ENCODE assay signal across 22 cellular contexts in genomic region chr3:32844914-32845313, GRCh38. TPM values are rescaled to one million over a fixed set of nuclear protein-coding genes. Genes with fewer than 3 reads are reported as not detected.
DNase-seq lines count a peak whose midpoint lies in the region; ATAC-seq and TF ChIP-seq lines count a peak whose summit lies in the region.
"Had no signal": no experiment of that assay in that cellular context is flagged by ENCODE, and none has a peak within 500 bp of the region (broad histone marks: within the 10 kb centered on the region; RNA-seq: fewer than 3 reads in every experiment).

No MANE protein-coding gene starts in this region.

- BruUV-seq in HCT116 (replicated peaks; lab: Mats Ljungman, UMichigan), result no TSS peak

- intact Hi-C loops in HCT116 (cut with micrococcal nuclease), result no loop called here

- no peaks in the 10 kb centered on the region for H3K9me2 ChIP-seq in HCT116 (ENCODE audit: insufficient read depth)

- POLR2A ChIA-PET in HCT116 (lab: Charles Lee), result no interaction called here

- no peaks in the 10 kb centered on the region for H3K9me3 ChIP-seq in HCT116 (ENCODE audit: control insufficient read depth in 1 of 2, insufficient read depth in 1 of 2, low read depth in 1 of 2, low read length in 2 of 2)
- H3K9me3 ChIP-seq: sigmoid colon, testis had no signal

- no peaks in the 10 kb centered on the region for H3K4me1 ChIP-seq in HCT116 (ENCODE audit: control insufficient read depth in 1 of 2, insufficient read depth in 2 of 2, low read length in 2 of 2)
- H3K4me1 ChIP-seq: sigmoid colon, testis had no signal

- TF ChIP-seq POLR2A in HCT116 (IDR thresholded peaks at IDR 0.05; ENCODE audit: borderline replicate concordance, extremely low read depth, insufficient read depth, insufficient read length), result no peak

- H3K4me3 Mint-ChIP-seq in neural crest cell, result peak overlapping the region; percentile 58
- H3K4me3 Mint-ChIP-seq: activated T-cell treated with anti-CD3 and anti-CD28 coated beads, Interleukin-2, amount 50 U/mL, for 4 hours; naive thymus-derived CD4-positive, alpha-beta T cell had no signal

- H3K27ac Mint-ChIP-seq in neural crest cell (ENCODE audit: unreplicated experiment), result no peak overlapping the region

- H3K9me3 Mint-ChIP-seq in neural crest cell, result no peaks in the 10 kb centered on the region
- H3K9me3 Mint-ChIP-seq: activated T-cell treated with anti-CD3 and anti-CD28 coated beads, Interleukin-2, amount 50 U/mL, for 4 hours; naive thymus-derived CD4-positive, alpha-beta T cell had no signal

- H3K36me3 Mint-ChIP-seq in neural crest cell (ENCODE audit: low read depth), result no peaks in the 10 kb centered on the region
- H3K36me3 Mint-ChIP-seq: naive thymus-derived CD4-positive, alpha-beta T cell had no signal

- no peak for DNase-seq in HCT116 (ENCODE audit: low read depth, low spot score)
- DNase-seq in NCI-H2029 (lab: John Stamatoyannopoulos, UW), result peak; percentile 40
- DNase-seq in cerebellum (ENCODE audit: low spot score), result peak; percentile 51
- DNase-seq in neural crest cell (ENCODE audit: low read depth, low spot score), result no peak
- DNase-seq in NCI-H146 (lab: John Stamatoyannopoulos, UW), result no peak
- DNase-seq in DMS153 (lab: John Stamatoyannopoulos, UW), result no peak
- DNase-seq: activated CD4-positive, CD25-positive, alpha-beta regulatory T cell treated with anti-CD3 and anti-CD28 coated beads, Interleukin-2, amount 50 U/mL, for 72 hours; activated CD8-positive, alpha-beta memory T cell treated with anti-CD3 and anti-CD28 coated beads for 24 hours; activated naive CD4-positive, alpha-beta T cell treated with anti-CD3 and anti-CD28 coated beads, Interleukin-2, amount 50 U/mL, for 16 hours; activated T-cell treated with anti-CD3 and anti-CD28 coated beads, Interleukin-2, amount 50 U/mL, for 4 hours; anterior cingulate cortex; erythroblast; naive thymus-derived CD4-positive, alpha-beta T cell; NCI-H1436 treated with DMSO at 0.1 percent for 48 hours; NCI-H226; posterior cingulate gyrus; sigmoid colon; testis had no signal

- ATAC-seq in HCT116 (peak; percentile 54), GM18858 (IDR thresholded peaks at IDR 0.05; ENCODE audit: unreplicated experiment) (no peak), HG02970 (IDR thresholded peaks at IDR 0.05; ENCODE audit: low FRiP score, unreplicated experiment) (no peak)
- ATAC-seq: activated T-cell treated with anti-CD3 and anti-CD28 coated beads, Interleukin-2, amount 50 U/mL, for 4 hours; GM12878; naive thymus-derived CD4-positive, alpha-beta T cell had no signal

- H3K27me3 Mint-ChIP-seq in neural crest cell (ENCODE audit: low read depth), result no peaks in the 10 kb centered on the region

- H3K27me3 ChIP-seq in HCT116 (ENCODE audit: insufficient read depth, low read length), result no peaks in the 10 kb centered on the region
- H3K27me3 ChIP-seq: sigmoid colon, testis had no signal

- CTCF ChIA-PET in HCT116 (lab: Charles Lee), result no interaction called here

- no peak overlapping the region for H3K4me2 ChIP-seq in HCT116 (ENCODE audit: low read length)

- H3K79me2 ChIP-seq in HCT116 (ENCODE audit: insufficient read depth, low read length), result no peaks in the 10 kb centered on the region

- H3K4me3 ChIP-seq in HCT116 (replicated peaks in 1 of 2; ENCODE audit: low read depth in 1 of 2, low read length in 2 of 2), result no peak overlapping the region
- H3K4me3 ChIP-seq: GM12878, sigmoid colon, testis had no signal

- H3K9ac ChIP-seq in HCT116 (ENCODE audit: low read length), result no peak overlapping the region

- H3K4me1 Mint-ChIP-seq in neural crest cell, result peaks cover 88% of the 10 kb centered on the region

- H4K20me1 ChIP-seq in HCT116 (ENCODE audit: insufficient read depth), result no peaks in the 10 kb centered on the region

- no peaks in the 10 kb centered on the region for H3K36me3 ChIP-seq in HCT116 (ENCODE audit: control insufficient read depth in 1 of 2, insufficient read depth in 2 of 2, low read length in 2 of 2)
- H3K36me3 ChIP-seq: sigmoid colon had no signal

- RAD21 ChIA-PET in HCT116 (lab: Charles Lee; ENCODE audit: low non-redundant PET in 1 of 2, low total read pairs in 2 of 2, uncharacterized antibody in 2 of 2, unreplicated experiment in 2 of 2), result no interaction called here

- TF ChIP-seq CTCF in HCT116 (IDR thresholded peaks at IDR 0.05 in 2 of 3, conservative IDR thresholded peaks at IDR 0.05 in 1 of 3; ENCODE audit: borderline replicate concordance in 1 of 3, insufficient read depth in 1 of 3, low read depth in 2 of 3, low read length in 2 of 3) (no peak), neural crest cell (conservative IDR thresholded peaks at IDR 0.05) (no peak)

- no peak overlapping the region for H3K27ac ChIP-seq in HCT116 (ENCODE audit: low read depth, low read length)
- H3K27ac ChIP-seq: sigmoid colon, testis had no signal

- TF ChIP-seq RAD21 in HCT116 (IDR thresholded peaks at IDR 0.05; ENCODE audit: low read depth), result no peak

- no peak overlapping the region for H2AFZ ChIP-seq in HCT116 (ENCODE audit: low read depth, low read length, poor library complexity, severe bottlenecking)

TF ChIP-seq in HCT116, 20 proteins besides CTCF, POLR2A, EP300 and RAD21:
- no peak for TF ChIP-seq CEBPB (IDR thresholded peaks at IDR 0.05; ENCODE audit: low read depth)

RNA-seq across cellular contexts. Expression of gene TRIM71, which starts 27.1 kb away (rescaled TPM):
- total RNA-seq in HCT116 (2021; ENCODE audit: unreplicated experiment), result 0.17 TPM
- not detected in 2 replicates for polyA plus RNA-seq in HCT116 (2012)
- 6.1 TPM for total RNA-seq in cerebellum
- 92.4 and 95.2 TPM in 2 replicates for total RNA-seq in neural crest cell
- total RNA-seq: mesenteric fat pad, sigmoid colon had no signal
- polyA plus RNA-seq: naive thymus-derived CD4-positive, alpha-beta T cell; sigmoid colon had no signal

Comparison
In these comparisons a context has a peak if more than half of its experiments do, and no peak if none do; other contexts are left out.
1. DNase-seq: peak in NCI-H2029 (single experiment) and cerebellum (single experiment); none in HCT116 (single experiment), neural crest cell (single experiment), NCI-H146 (single experiment) and DMS153 (single experiment).
2. RNA of gene TRIM71, which starts 27.1 kb away (total RNA-seq): 92.4 to 95.2 TPM in neural crest cell; 6.1 TPM in cerebellum (single experiment) and 0.17 TPM in HCT116 (single experiment); every median in the first group is over 10 times any median in the second.